Comparison of ENCODE assay signal across 22 cellular contexts in the genomic region with DNA sequence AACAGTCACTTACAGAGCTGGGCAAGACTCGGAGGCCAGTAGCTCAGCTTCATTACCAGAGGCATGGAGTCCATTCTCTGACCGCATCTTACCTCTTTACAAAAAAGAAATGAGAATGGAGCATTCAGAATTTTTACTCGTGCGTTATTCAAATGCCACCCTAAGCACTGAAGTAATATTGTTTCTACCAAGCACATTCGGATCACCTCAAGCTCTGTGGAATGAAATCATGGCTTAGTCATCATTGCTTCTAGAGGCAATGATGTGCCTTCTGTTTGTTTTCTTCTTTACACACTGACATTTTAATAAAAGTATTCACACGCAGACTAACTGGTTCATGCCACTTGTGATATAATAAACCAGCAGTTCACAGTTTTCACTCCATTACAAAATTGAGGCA.
A peak's percentile ranks its signal among the peaks of the same experiment; 100 is the strongest.
DNase-seq lines count a peak whose midpoint lies in the region; ATAC-seq and TF ChIP-seq lines count a peak whose summit lies in the region.
"Had no signal": no experiment of that assay in that cellular context is flagged by ENCODE, and none has a peak within 500 bp of the region (broad histone marks: within the 10 kb centered on the region; RNA-seq: fewer than 3 reads in every experiment).

No MANE protein-coding gene starts in this region.

- H4K20me1 ChIP-seq in osteoblast (ENCODE audit: insufficient read depth, low read length): no peaks in the 10 kb centered on the region

- no peak overlapping the region for H3K27ac ChIP-seq in osteoblast (ENCODE audit: low read depth, low read length)
- H3K27ac ChIP-seq: HL-60, SJCRH30 had no signal

- H3K36me3 ChIP-seq in osteoblast (ENCODE audit: insufficient read depth, low read length): peaks cover 3% of the 10 kb centered on the region
- H3K36me3 ChIP-seq: SJCRH30 had no signal

- TF ChIP-seq CTCF in choroid plexus epithelial cell (conservative IDR thresholded peaks at IDR 0.05; ENCODE audit: low read depth, low read length) (no peak), osteoblast (IDR thresholded peaks at IDR 0.05; ENCODE audit: extremely low read depth, low read depth, low read length) (no peak)

- no peaks in the 10 kb centered on the region for H3K79me2 ChIP-seq in osteoblast (ENCODE audit: insufficient read depth, low read length)

- no peak overlapping the region for H3K4me3 ChIP-seq in choroid plexus epithelial cell (ENCODE audit: low read depth, low read length)
- no peak overlapping the region for H3K4me3 ChIP-seq in osteoblast (ENCODE audit: insufficient read depth, low read length)
- H3K4me3 ChIP-seq: SJCRH30 had no signal

- no peaks in the 10 kb centered on the region for H3K9me3 ChIP-seq in osteoblast (ENCODE audit: low read depth, low read length)
- H3K9me3 ChIP-seq: SJCRH30 had no signal

- H3K27me3 ChIP-seq in osteoblast (ENCODE audit: insufficient read depth, low read length): no peaks in the 10 kb centered on the region
- H3K27me3 ChIP-seq: SJCRH30 had no signal

- no peak overlapping the region for H3K4me2 ChIP-seq in osteoblast (ENCODE audit: insufficient read depth, low read length)

- H2AFZ ChIP-seq in osteoblast (ENCODE audit: low read length): no peak overlapping the region

- ATAC-seq in HG03432 (IDR thresholded peaks at IDR 0.05; ENCODE audit: unreplicated experiment): no peak
- ATAC-seq: HCT116, PC-3, SK-N-SH treated with all-trans-retinoic acid at 6 μM for 48 hours had no signal

- no peaks in the 10 kb centered on the region for H3K4me1 ChIP-seq in osteoblast (ENCODE audit: insufficient read depth, low read length)
- H3K4me1 ChIP-seq: SJCRH30 had no signal

- DNase-seq in ELR (ENCODE audit: low read depth) (peak; percentile 3), amniotic epithelial cell (ENCODE audit: low read depth) (peak; percentile 1), choroid plexus epithelial cell (ENCODE audit: low read depth) (peak; percentile 22), osteoblast (ENCODE audit: insufficient read length, low spot score, missing footprints) (peak; percentile 11), dermis blood vessel endothelial cell (no peak), SIG-M5 treated with dmso at 0.1 percent for 504 hours (lab: John Stamatoyannopoulos, UW; ENCODE audit: unreplicated experiment) (no peak)
- DNase-seq: Calu3, DMS153, DND-41, Kasumi-1, NCI-H1092 treated with DMSO at 0.1 percent for 48 hours, NCI-H1436, NCI-H187 treated with DMSO at 0.1 percent for 48 hours, NCI-H2171 treated with DMSO at 0.1 percent for 48 hours, NCI-H345, NCI-H510A treated with DMSO at 0.1 percent for 48 hours, PC-3, SJCRH30 had no signal

Comparison
In these comparisons a context has a peak if more than half of its experiments do, and no peak if none do; other contexts are left out.
1. DNase-seq: peak in ELR (single experiment), amniotic epithelial cell (single experiment), choroid plexus epithelial cell (single experiment) and osteoblast (single experiment); none in dermis blood vessel endothelial cell (single experiment) and SIG-M5 treated with dmso at 0.1 percent for 504 hours (single experiment).